ENCODE assay signal across 12 cellular contexts in the genomic region with DNA sequence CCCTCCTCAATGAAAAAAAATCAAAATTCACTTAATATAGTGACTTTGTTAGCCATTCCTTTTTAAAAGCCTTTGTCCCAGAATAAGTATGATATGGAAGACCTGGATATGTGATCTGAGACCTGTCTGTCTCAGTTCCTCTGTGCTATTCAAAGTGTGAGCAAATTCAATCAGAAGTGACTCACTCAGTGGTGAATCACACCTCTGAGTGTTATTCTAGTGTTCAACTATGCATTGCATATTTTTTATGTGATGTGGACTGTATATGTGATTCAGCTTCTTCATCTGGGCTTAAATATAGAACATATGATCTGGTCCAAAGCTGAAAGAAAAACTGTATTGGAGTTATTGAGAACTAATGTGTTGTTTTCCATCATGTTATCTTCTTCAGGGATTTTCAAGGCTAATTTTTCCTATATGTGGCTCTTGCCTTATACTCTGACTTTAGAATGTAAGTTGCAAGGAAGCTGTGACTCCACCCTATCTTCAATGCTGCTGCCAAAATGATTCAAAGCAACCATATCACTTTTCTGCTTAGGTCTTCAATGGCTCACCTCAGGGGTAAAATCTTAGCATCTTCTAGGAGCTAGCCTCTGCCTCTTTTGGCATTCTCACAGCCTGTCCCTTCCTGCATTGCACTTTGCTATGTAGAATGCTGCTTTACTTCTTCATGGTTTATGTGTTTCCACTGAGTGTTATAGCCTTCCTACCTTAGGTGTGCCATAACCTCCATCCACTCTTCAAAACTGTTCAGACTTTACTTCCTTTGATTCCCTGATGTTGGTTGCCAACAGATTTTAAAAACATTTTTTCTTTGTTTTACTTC.
DNase-seq lines count a peak whose midpoint lies in the region; ATAC-seq, FAIRE-seq and TF ChIP-seq lines count a peak whose summit lies in the region.
"Had no signal": no experiment of that assay in that cellular context is flagged by ENCODE, and none has a peak within 500 bp of the region (broad histone marks: within the 10 kb centered on the region; RNA-seq: fewer than 3 reads in every experiment).

No MANE protein-coding gene starts in this region.

- H3K27me3 ChIP-seq in psoas muscle (ENCODE audit: insufficient read depth in 3 of 3, low read length in 2 of 3) (no peaks in the 10 kb centered on the region), adrenal gland (no peaks in the 10 kb centered on the region)
- H3K27me3 ChIP-seq: uterus had no signal

- peaks cover 31% of the 10 kb centered on the region for H3K4me1 Mint-ChIP-seq in chondrocyte (ENCODE audit: low read depth)

- no peak for FAIRE-seq in GM12891 (lab: Jason Lieb, UNC)

- TF ChIP-seq CTCF in chondrocyte (IDR thresholded peaks at IDR 0.05) (no peak), psoas muscle (IDR thresholded peaks at IDR 0.05) (no peak), adrenal gland (IDR thresholded peaks at IDR 0.05) (no peak)

- no peak for DNase-seq in GM12891 (ENCODE audit: insufficient read length, low spot score)
- peak; percentile 93 for DNase-seq in HS-5 (ENCODE audit: low read depth)
- DNase-seq in chondrocyte (ENCODE audit: low spot score), result no peak
- no peak for DNase-seq in psoas muscle
- no peak for DNase-seq in adrenal gland
- no peak for DNase-seq in putamen (ENCODE audit: low spot score)
- no peak for DNase-seq in NCI-H1105 treated with DMSO at 0.1 percent for 48 hours (lab: John Stamatoyannopoulos, UW)
- DNase-seq: left colon; stimulated activated CD4-positive, alpha-beta T cell treated with anti-CD3 and anti-CD28 coated beads, Interleukin-15, amount 100 ng/mL, for 24 hours; uterus had no signal

- no peak overlapping the region for H3K4me3 Mint-ChIP-seq in chondrocyte (ENCODE audit: unreplicated experiment)
- H3K4me3 Mint-ChIP-seq: brain had no signal

- H3K4me3 ChIP-seq in psoas muscle (no peak overlapping the region), adrenal gland (no peak overlapping the region)
- H3K4me3 ChIP-seq: uterus had no signal

- TF ChIP-seq POLR2A in GM12891 (IDR thresholded peaks at IDR 0.05; ENCODE audit: low read depth, low read length) (no peak), adrenal gland (IDR thresholded peaks at IDR 0.05) (no peak)

- H3K27ac Mint-ChIP-seq in chondrocyte (ENCODE audit: unreplicated experiment), result peak overlapping the region; percentile 90
- H3K27ac Mint-ChIP-seq: brain had no signal

- H3K27me3 Mint-ChIP-seq in chondrocyte (ENCODE audit: low read depth), result no peaks in the 10 kb centered on the region
- H3K27me3 Mint-ChIP-seq: brain had no signal

- H3K9me3 Mint-ChIP-seq in chondrocyte (ENCODE audit: low read depth), result no peaks in the 10 kb centered on the region
- H3K9me3 Mint-ChIP-seq: brain had no signal

- H3K27ac ChIP-seq in psoas muscle, result no peak overlapping the region
- no peak overlapping the region for H3K27ac ChIP-seq in adrenal gland
- H3K27ac ChIP-seq: uterus had no signal

- H3K36me3 Mint-ChIP-seq in chondrocyte (ENCODE audit: low read depth), result no peaks in the 10 kb centered on the region
- H3K36me3 Mint-ChIP-seq: brain had no signal

- no peaks in the 10 kb centered on the region for H3K4me1 ChIP-seq in psoas muscle
- H3K4me1 ChIP-seq in adrenal gland (replicated peaks in 1 of 2), result no peaks in the 10 kb centered on the region
- H3K4me1 ChIP-seq: uterus had no signal

- ATAC-seq in psoas muscle (peak in 3 of 4 donors; percentile 61 to 79 (median 77)), GM21717 (IDR thresholded peaks at IDR 0.05; ENCODE audit: unreplicated experiment) (no peak)
- ATAC-seq: left colon had no signal

- H3K9me3 ChIP-seq in psoas muscle (no peaks in the 10 kb centered on the region), adrenal gland (replicated peaks in 1 of 3) (no peaks in the 10 kb centered on the region)
- H3K9me3 ChIP-seq: uterus had no signal

- H3K36me3 ChIP-seq in psoas muscle (ENCODE audit: insufficient read depth in 1 of 2, low read depth in 1 of 2), result no peaks in the 10 kb centered on the region
- H3K36me3 ChIP-seq in adrenal gland (replicated peaks in 1 of 2), result no peaks in the 10 kb centered on the region
- H3K36me3 ChIP-seq: uterus had no signal

- intact Hi-C loops in psoas muscle (cut with DNase I) (loop anchor here (5.0 to 10.0 kb wide), 2 partner anchors 382 to 714 kb away; no protein-coding TSS in a partner anchor), adrenal gland (cut with DNase I) (loop anchor here in 1 of 2 donors (10.0 kb wide), 2 partner anchors 714 to 864 kb away; no protein-coding TSS in a partner anchor)

TF ChIP-seq in GM12891, 5 proteins besides CTCF, POLR2A, EP300 and RAD21:
- TF ChIP-seq TAF1 (IDR thresholded peaks at IDR 0.05; ENCODE audit: low read depth, low read length) (no peak), SPI1 (IDR thresholded peaks at IDR 0.05; ENCODE audit: low read depth, low read length) (peak; percentile 78)
